In the genomic region with DNA sequence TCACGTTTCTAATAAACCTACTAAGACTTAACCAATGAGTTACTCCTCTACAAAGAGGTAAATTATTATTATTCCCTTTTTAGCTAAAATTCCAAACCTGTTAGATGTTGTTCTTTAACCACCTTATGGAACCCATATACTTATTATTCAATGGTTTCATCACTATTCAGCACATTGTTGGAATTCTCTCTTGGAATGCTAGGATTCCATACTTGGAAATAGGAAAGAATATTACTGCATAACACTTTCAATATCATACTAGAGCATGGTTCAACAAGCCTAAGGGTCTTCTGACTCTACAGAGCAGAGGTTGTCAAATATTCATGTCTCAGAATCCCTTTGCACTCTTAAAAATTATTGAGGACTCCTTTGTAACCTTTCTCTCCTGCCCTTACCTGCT, we compare ENCODE assay signal across 18 cellular contexts.
"Had no signal": no experiment of that assay in that cellular context is flagged by ENCODE, and none has a peak within 500 bp of the region (broad histone marks: within the 10 kb centered on the region; RNA-seq: fewer than 3 reads in every experiment).

No MANE protein-coding gene starts in this region.

- H3K9me3 ChIP-seq: gastrocnemius medialis, mucosa of descending colon, tibial artery had no signal

- ATAC-seq: activated CD8-positive, alpha-beta memory T cell treated with anti-CD3 and anti-CD28 coated beads, Interleukin-2, amount 10 ng/mL, durations not matched to agents 7 days and 5 days; effector memory CD8-positive, alpha-beta T cell; gastrocnemius medialis; mucosa of descending colon; naive thymus-derived CD4-positive, alpha-beta T cell; stimulated activated naive B cell treated with anti-CD40 and anti-IgM and Interleukin-4, amounts not matched to agents 10 μg/mL and 1 μg/mL and 100 μg/mL, for 72 hours; T-cell had no signal

- H3K4me3 ChIP-seq: gastrocnemius medialis, mucosa of descending colon, SK-N-MC, tibial artery had no signal

- H3K27me3 ChIP-seq: brain microvascular endothelial cell, gastrocnemius medialis, tibial artery had no signal

- H3K27ac ChIP-seq: brain microvascular endothelial cell, epithelial cell of prostate, gastrocnemius medialis, parathyroid adenoma, SK-N-MC, tibial artery had no signal

- H3K4me1 ChIP-seq: parathyroid adenoma, tibial artery had no signal

- DNase-seq: activated CD4-positive, alpha-beta T cell treated with anti-CD3 and anti-CD28 coated beads, Interleukin-2, amount 50 U/mL, for 48 hours; activated CD8-positive, alpha-beta memory T cell treated with anti-CD3 and anti-CD28 coated beads, Interleukin-2, amount 10 ng/mL, durations not matched to agents 7 days and 5 days; activated effector memory CD4-positive, alpha-beta T cell treated with anti-CD3 and anti-CD28 coated beads, Interleukin-2, amount 50 U/mL, for 16 hours; activated T-cell treated with anti-CD3 and anti-CD28 coated beads, Interleukin-2, amount 50 U/mL, for 1 hour; brain microvascular endothelial cell; effector memory CD8-positive, alpha-beta T cell; gastrocnemius medialis; mucosa of descending colon; naive thymus-derived CD4-positive, alpha-beta T cell; stimulated activated CD4-positive, alpha-beta T cell treated with anti-CD3 and anti-CD28 coated beads, Interleukin-2, amount 100 ng/mL, for 48 hours; stimulated activated naive B cell treated with anti-CD40 and anti-IgM and Interleukin-4, amounts not matched to agents 10 μg/mL and 1 μg/mL and 100 μg/mL, for 72 hours; T-cell; T1000; tibial artery had no signal

- FAIRE-seq: islet of Langerhans had no signal
